10 cellular contexts compared by ENCODE assay signal in the genomic region with DNA sequence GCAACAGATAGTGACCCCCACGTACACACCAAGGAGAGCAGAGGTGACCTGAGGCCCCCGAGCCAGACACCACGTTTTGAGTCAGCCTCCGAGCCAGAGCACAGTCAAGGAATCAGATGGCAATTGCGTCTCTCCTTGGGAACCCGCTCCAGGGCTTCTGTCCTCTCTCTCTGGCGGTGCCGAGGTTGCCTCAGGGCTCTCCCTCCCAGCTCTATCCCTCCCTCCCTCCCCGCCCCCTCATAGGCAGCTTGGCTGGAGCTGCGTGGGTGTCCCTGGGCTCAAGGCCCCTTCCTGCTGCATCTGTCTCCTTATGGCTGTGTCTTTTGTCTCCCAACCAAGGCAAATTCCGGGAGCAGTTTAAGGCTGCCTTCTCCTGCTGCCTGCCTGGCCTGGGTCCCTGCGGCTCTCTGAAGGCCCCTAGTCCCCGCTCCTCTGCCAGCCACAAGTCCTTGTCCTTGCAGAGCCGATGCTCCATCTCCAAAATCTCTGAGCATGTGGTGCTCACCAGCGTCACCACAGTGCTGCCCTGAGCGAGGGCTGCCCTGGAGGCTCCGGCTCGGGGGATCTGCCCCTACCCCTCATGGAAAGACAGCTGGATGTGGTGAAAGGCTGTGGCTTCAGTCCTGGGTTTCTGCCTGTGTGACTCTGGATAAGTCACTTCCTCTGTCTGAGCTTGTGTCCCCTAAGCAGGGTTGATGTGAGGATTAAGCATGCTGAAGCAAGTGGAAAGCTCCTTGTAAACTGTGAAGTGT. TPM values are rescaled to one million over a fixed set of nuclear protein-coding genes. Genes with fewer than 3 reads are reported as not detected.
DNase-seq lines count a peak whose midpoint lies in the region; ATAC-seq and TF ChIP-seq lines count a peak whose summit lies in the region.
"Had no signal": no experiment of that assay in that cellular context is flagged by ENCODE, and none has a peak within 500 bp of the region (broad histone marks: within the 10 kb centered on the region; RNA-seq: fewer than 3 reads in every experiment).

No MANE protein-coding gene starts in this region.

- no peaks in the 10 kb centered on the region for H3K27me3 ChIP-seq in BE2C
- H3K27me3 ChIP-seq in esophagus squamous epithelium = no peaks in the 10 kb centered on the region
- H3K27me3 ChIP-seq: neutrophil had no signal

- TF ChIP-seq CTCF in BE2C (IDR thresholded peaks at IDR 0.05; ENCODE audit: low read depth, low read length) = no peak
- TF ChIP-seq CTCF in esophagus squamous epithelium (IDR thresholded peaks at IDR 0.05) = no peak

- no peak overlapping the region; the same call in 1 of the 2 replicates for H3K4me3 ChIP-seq in BE2C (ENCODE audit: low read depth, low read length)
- no peak overlapping the region for H3K4me3 ChIP-seq in esophagus squamous epithelium

- ATAC-seq in GM19328 (IDR thresholded peaks at IDR 0.05; ENCODE audit: unreplicated experiment) = no peak
- no peak for ATAC-seq in GM19455 (IDR thresholded peaks at IDR 0.05; ENCODE audit: unreplicated experiment)

- intact Hi-C loops in esophagus squamous epithelium (cut with DNase I) = no loop called here

- H3K9me3 ChIP-seq in BE2C (no peaks in the 10 kb centered on the region), esophagus squamous epithelium (no peaks in the 10 kb centered on the region)
- H3K9me3 ChIP-seq: neutrophil had no signal

- peak; percentile 52 for DNase-seq in BE2C
- peak; percentile 93 for DNase-seq in MV-4-11 (lab: John Stamatoyannopoulos, UW)
- DNase-seq in esophagus squamous epithelium (lab: John Stamatoyannopoulos, UW) = no peak
- peak; percentile 33 for DNase-seq in occipital lobe (lab: John Stamatoyannopoulos, UW)
- DNase-seq in NCI-H1092 (lab: John Stamatoyannopoulos, UW) = no peak
- DNase-seq in stimulated activated CD8-positive, alpha-beta memory T cell treated with anti-CD3 and anti-CD28 coated beads, Interleukin-4, amount 100 ng/mL, for 48 hours = no peak

- peak overlapping the region; percentile 58 to 71 (median 63) for H3K27ac ChIP-seq in esophagus squamous epithelium
- H3K27ac ChIP-seq: neutrophil had no signal

- H3K4me1 ChIP-seq in BE2C (peaks cover 31% of the 10 kb centered on the region), esophagus squamous epithelium (peaks cover 6 to 29% (median 17%) of the 10 kb centered on the region in 3 donors)

- WGBS in esophagus squamous epithelium, 2 donors = 60 to 72% methylated on average over 10 to 18 of the region's 18 CpGs

- H3K36me3 ChIP-seq in BE2C (peaks cover 4% of the 10 kb centered on the region), esophagus squamous epithelium (peaks cover 5 to 54% (median 27%) of the 10 kb centered on the region in 3 donors)

- TF ChIP-seq POLR2A in esophagus squamous epithelium (IDR thresholded peaks at IDR 0.05) = no peak

RNA-seq across cellular contexts. Expression of gene HCRTR1, which starts 9.1 kb away (rescaled TPM):
- polyA plus RNA-seq in BE2C (2012; ENCODE audit: insufficient read depth, insufficient read length, low read depth) = not detected
- under 1 TPM in 1 of 4 donors, not detected in 3; 0.22 TPM for total RNA-seq in esophagus squamous epithelium
- total RNA-seq in occipital lobe = 1.1 TPM
- total RNA-seq: SK-MEL-5 had no signal

RNA-seq across cellular contexts. Expression of gene PEF1, which starts 18.0 kb away (rescaled TPM):
- polyA plus RNA-seq in BE2C (2012; ENCODE audit: insufficient read depth, insufficient read length, low read depth) = 94.0 TPM
- 10 to 100 TPM; 59.1 to 69.8 (median 63.6) TPM for total RNA-seq in esophagus squamous epithelium
- 53.5 TPM for total RNA-seq in occipital lobe

RNA-seq across cellular contexts. Expression of gene TINAGL1, which starts 50.3 kb away (rescaled TPM):
- polyA plus RNA-seq in BE2C (2012; ENCODE audit: insufficient read depth, insufficient read length, low read depth) = 0.31 TPM
- 10 to 100 TPM; 24.5 to 56.4 (median 44.6) TPM for total RNA-seq in esophagus squamous epithelium
- total RNA-seq in occipital lobe = 2.8 TPM
- total RNA-seq: SK-MEL-5 had no signal

Comparison
In these comparisons a context has a peak if more than half of its experiments do, and no peak if none do; other contexts are left out.
1. DNase-seq: peak in BE2C (single experiment), MV-4-11 (single experiment) and occipital lobe (single experiment); none in esophagus squamous epithelium (single experiment), NCI-H1092 (single experiment) and stimulated activated CD8-positive, alpha-beta memory T cell treated with anti-CD3 and anti-CD28 coated beads, Interleukin-4, amount 100 ng/mL, for 48 hours (single experiment).